6 cellular contexts compared by ENCODE assay signal in the genomic region with DNA sequence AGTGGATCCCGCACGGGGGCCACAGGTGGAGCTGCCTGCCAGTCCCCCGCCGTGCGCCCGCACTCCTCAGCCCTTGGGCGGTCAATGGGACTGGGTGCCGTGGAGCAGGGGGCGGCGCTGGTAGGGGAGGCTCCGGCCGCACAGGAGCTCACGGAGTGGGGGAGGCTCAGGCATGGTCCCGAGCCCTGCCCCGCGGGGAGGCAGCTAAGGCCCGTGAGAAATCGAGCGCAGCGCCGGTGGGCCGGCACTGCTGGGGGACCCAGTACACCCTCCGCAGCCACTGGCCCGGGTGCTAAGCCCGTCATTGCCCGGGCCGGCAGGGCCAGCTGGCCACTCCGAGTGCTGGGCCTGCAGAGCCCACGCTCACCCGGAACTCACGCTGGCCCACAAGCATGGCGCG.
DNase-seq lines count a peak whose midpoint lies in the region; ATAC-seq, FAIRE-seq and TF ChIP-seq lines count a peak whose summit lies in the region.
"Not testable (repeated sequence)": the region's sequence is repeated elsewhere in the genome, so short reads cannot be mapped to it uniquely, and the experiment has no call there.

No MANE protein-coding gene starts in this region.

- H3K9me3 ChIP-seq in right cardiac atrium (ENCODE audit: control insufficient read depth, low read length); kidney (ENCODE audit: control insufficient read depth in 1 of 2, low read length in 2 of 2); testis: not testable (repeated sequence)
- peaks cover 0 to 12% (median 0%) of the 10 kb centered on the region in 8 donors for H3K9me3 ChIP-seq in spleen

- not testable (repeated sequence) for H3K27me3 ChIP-seq in right cardiac atrium (ENCODE audit: control insufficient read depth, insufficient read depth); spleen (replicated peaks in 1 of 7); testis

- ATAC-seq in left cardiac atrium, right cardiac atrium: not testable (repeated sequence)

- not testable (repeated sequence) for H3K4me1 ChIP-seq in right cardiac atrium (ENCODE audit: control insufficient read depth, insufficient read depth, low read length); kidney (ENCODE audit: control insufficient read depth in 1 of 2, insufficient read depth in 1 of 2, low read depth in 1 of 2, low read length in 2 of 2); spleen; testis

- not testable (repeated sequence) for FAIRE-seq in kidney (lab: Jason Lieb, UNC)

- DNase-seq in activated gamma-delta T cell (lab: John Stamatoyannopoulos, UW) (peak; percentile 6), left cardiac atrium (peak; percentile 13), right cardiac atrium (peak in 2 of 3 donors; percentile 31 to 41), kidney (peak; percentile 47), spleen (peak; percentile 61)
- not testable (repeated sequence) for DNase-seq in testis

- TF ChIP-seq CTCF in kidney (IDR thresholded peaks at IDR 0.05; ENCODE audit: borderline replicate concordance, extremely low read depth, insufficient read depth); spleen (IDR thresholded peaks at IDR 0.05 in 8 of 11, conservative IDR thresholded peaks at IDR 0.05 in 3 of 11); testis (IDR thresholded peaks at IDR 0.05): not testable (repeated sequence)

- not testable (repeated sequence) for TF ChIP-seq POLR2A in spleen (IDR thresholded peaks at IDR 0.05); testis (IDR thresholded peaks at IDR 0.05)

- H3K9ac ChIP-seq in kidney (ENCODE audit: low read length in 2 of 2) = not testable (repeated sequence)

- 97% methylated on average over 33 of the region's 33 CpGs for WGBS in right cardiac atrium
- WGBS in spleen, 5 donors = 90 to 98% (median 95%) methylated on average over 4 to 33 of the region's 33 CpGs
- 82% methylated on average over 33 of the region's 33 CpGs; no CpG with 5 or more reads in 1 of the 2 donors for WGBS in testis, 2 donors

- H3K27ac ChIP-seq in right cardiac atrium (ENCODE audit: low read length); kidney (ENCODE audit: low read depth in 2 of 2, low read length in 2 of 2); spleen; testis: not testable (repeated sequence)

- not testable (repeated sequence) for H3K4me3 ChIP-seq in right cardiac atrium (ENCODE audit: low read length); kidney (ENCODE audit: low read length in 2 of 2); spleen
- H3K4me3 ChIP-seq in testis = peak overlapping the region; percentile 29 to 44

- H3K36me3 ChIP-seq in kidney (ENCODE audit: control insufficient read depth in 1 of 2, insufficient read depth in 2 of 2, low read length in 2 of 2); spleen; testis (ENCODE audit: low read depth, missing control alignments): not testable (repeated sequence)

- intact Hi-C loops in left cardiac atrium (cut with DNase I); right cardiac atrium (cut with DNase I); kidney (cut with DNase I); spleen (cut with DNase I; ENCODE audit: low total_unique reads); testis (cut with DNase I; ENCODE audit: low total_unique reads): not testable (repeated sequence)
